10 cellular contexts compared by ENCODE assay signal in genomic region chr10:103394180-103394579, GRCh38.
A peak's percentile ranks its signal among the peaks of the same experiment; 100 is the strongest.
DNase-seq lines count a peak whose midpoint lies in the region; ATAC-seq and TF ChIP-seq lines count a peak whose summit lies in the region.
"Had no signal": no experiment of that assay in that cellular context is flagged by ENCODE, and none has a peak within 500 bp of the region (broad histone marks: within the 10 kb centered on the region; RNA-seq: fewer than 3 reads in every experiment).

No MANE protein-coding gene starts in this region.

- no peak for ATAC-seq in stimulated activated naive B cell treated with anti-CD40 and anti-IgM and Interleukin-4, amounts not matched to agents 10 μg/mL and 1 μg/mL and 100 μg/mL, for 72 hours (replicated peaks)
- no peak for ATAC-seq in GM19467 (IDR thresholded peaks at IDR 0.05; ENCODE audit: unreplicated experiment)

- no peaks in the 10 kb centered on the region for H3K27me3 Mint-ChIP-seq in activated T-cell treated with anti-CD3 and anti-CD28 coated beads, Interleukin-2, amount 50 U/mL, for 24 hours
- H3K27me3 Mint-ChIP-seq in stimulated activated naive B cell treated with anti-CD40 and anti-IgM and Interleukin-4, amounts not matched to agents 10 μg/mL and 1 μg/mL and 100 μg/mL, for 72 hours: no peaks in the 10 kb centered on the region

- H3K4me3 ChIP-seq in fibroblast of pulmonary artery (replicated peaks; ENCODE audit: low read depth, low read length): no peak overlapping the region

- no peaks in the 10 kb centered on the region for H3K9me3 Mint-ChIP-seq in activated T-cell treated with anti-CD3 and anti-CD28 coated beads, Interleukin-2, amount 50 U/mL, for 24 hours
- no peaks in the 10 kb centered on the region for H3K9me3 Mint-ChIP-seq in stimulated activated naive B cell treated with anti-CD40 and anti-IgM and Interleukin-4, amounts not matched to agents 10 μg/mL and 1 μg/mL and 100 μg/mL, for 72 hours

- H3K4me1 Mint-ChIP-seq in activated T-cell treated with anti-CD3 and anti-CD28 coated beads, Interleukin-2, amount 50 U/mL, for 24 hours (ENCODE audit: low read depth): peaks cover 52% of the 10 kb centered on the region
- peaks cover 22 to 45% of the 10 kb centered on the region in 2 donors for H3K4me1 Mint-ChIP-seq in stimulated activated naive B cell treated with anti-CD40 and anti-IgM and Interleukin-4, amounts not matched to agents 10 μg/mL and 1 μg/mL and 100 μg/mL, for 72 hours

- TF ChIP-seq CTCF in fibroblast of pulmonary artery (IDR thresholded peaks at IDR 0.05; ENCODE audit: low read length, missing control alignments): no peak

- no peak for DNase-seq in activated T-cell treated with anti-CD3 and anti-CD28 coated beads, Interleukin-2, amount 50 U/mL, for 24 hours
- DNase-seq in activated T-cell treated with anti-CD3 and anti-CD28 coated beads, Interleukin-2, amount 50 U/mL, for 1 hour: no peak
- DNase-seq in RKO (ENCODE audit: low spot score) (peak; percentile 58), fibroblast of pulmonary artery (ENCODE audit: low read depth) (peak; percentile 21), anterior cingulate cortex (lab: John Stamatoyannopoulos, UW) (no peak), Kasumi-1 (lab: John Stamatoyannopoulos, UW) (no peak)
- no peak for DNase-seq in stimulated activated naive B cell treated with anti-CD40 and anti-IgM and Interleukin-4, amounts not matched to agents 10 μg/mL and 1 μg/mL and 100 μg/mL, for 72 hours
- DNase-seq: NCI-H146; stimulated activated CD4-positive, alpha-beta T cell treated with anti-CD3 and anti-CD28 coated beads, Interleukin-1b, Interleukin-23, amount 100 ng/mL, for 48 hours had no signal

- H3K4me3 Mint-ChIP-seq in activated T-cell treated with anti-CD3 and anti-CD28 coated beads, Interleukin-2, amount 50 U/mL, for 24 hours: peak overlapping the region; percentile 68
- H3K4me3 Mint-ChIP-seq in stimulated activated naive B cell treated with anti-CD40 and anti-IgM and Interleukin-4, amounts not matched to agents 10 μg/mL and 1 μg/mL and 100 μg/mL, for 72 hours: peak overlapping the region; percentile 47 to 71

- peak overlapping the region; percentile 76 for H3K27ac Mint-ChIP-seq in activated T-cell treated with anti-CD3 and anti-CD28 coated beads, Interleukin-2, amount 50 U/mL, for 24 hours
- H3K27ac Mint-ChIP-seq in stimulated activated naive B cell treated with anti-CD40 and anti-IgM and Interleukin-4, amounts not matched to agents 10 μg/mL and 1 μg/mL and 100 μg/mL, for 72 hours: no peak overlapping the region

- H3K36me3 Mint-ChIP-seq in activated T-cell treated with anti-CD3 and anti-CD28 coated beads, Interleukin-2, amount 50 U/mL, for 24 hours (ENCODE audit: low read depth): peaks cover 97% of the 10 kb centered on the region
- H3K36me3 Mint-ChIP-seq in stimulated activated naive B cell treated with anti-CD40 and anti-IgM and Interleukin-4, amounts not matched to agents 10 μg/mL and 1 μg/mL and 100 μg/mL, for 72 hours: peaks cover 18 to 38% of the 10 kb centered on the region in 2 donors

Comparison
In these comparisons a context has a peak if more than half of its experiments do, and no peak if none do; other contexts are left out.
1. DNase-seq: peak in RKO (single experiment) and fibroblast of pulmonary artery (single experiment); none in activated T-cell treated with anti-CD3 and anti-CD28 coated beads, Interleukin-2, amount 50 U/mL, for 24 hours (single experiment), activated T-cell treated with anti-CD3 and anti-CD28 coated beads, Interleukin-2, amount 50 U/mL, for 1 hour (single experiment), stimulated activated naive B cell treated with anti-CD40 and anti-IgM and Interleukin-4, amounts not matched to agents 10 μg/mL and 1 μg/mL and 100 μg/mL, for 72 hours (single experiment), anterior cingulate cortex (0 of 58) and Kasumi-1 (0 of 2).